In the genomic region with DNA sequence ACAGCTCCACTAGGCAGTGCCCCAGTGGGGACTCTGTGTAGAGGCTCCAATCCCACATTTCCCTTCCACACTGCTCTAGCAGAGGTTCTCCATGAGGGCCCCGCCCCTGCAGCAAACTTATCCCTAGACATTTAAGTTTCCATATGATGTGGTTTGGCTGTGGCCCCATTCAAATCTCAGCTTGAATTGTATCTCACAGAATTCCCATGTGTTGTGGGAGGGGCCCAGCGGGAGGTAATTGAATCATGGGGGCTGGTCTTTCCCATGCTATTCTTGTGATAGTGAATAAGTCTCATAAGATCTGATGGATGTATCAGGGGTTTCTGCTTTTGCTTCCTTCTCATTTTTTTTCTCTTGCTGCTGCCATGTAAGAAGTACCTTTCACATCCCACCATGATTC, we compare ENCODE assay signal across 7 cellular contexts.
DNase-seq lines count a peak whose midpoint lies in the region; TF ChIP-seq lines count a peak whose summit lies in the region.
"Not testable (repeated sequence)": the region's sequence is repeated elsewhere in the genome, so short reads cannot be mapped to it uniquely, and the experiment has no call there.

No MANE protein-coding gene starts in this region.

- H3K27ac ChIP-seq in A673 (ENCODE audit: low read depth, low read length, poor library complexity, severe bottlenecking); SJCRH30; SK-N-MC; brain microvascular endothelial cell: not testable (repeated sequence)

- not testable (repeated sequence) for TF ChIP-seq CTCF in A673 (conservative IDR thresholded peaks at IDR 0.05; ENCODE audit: low read depth, low read length); brain microvascular endothelial cell (IDR thresholded peaks at IDR 0.05; ENCODE audit: low read depth, low read length, missing control alignments); choroid plexus epithelial cell (conservative IDR thresholded peaks at IDR 0.05; ENCODE audit: low read depth, low read length)

- BruUV-seq in A673 (replicated peaks; lab: Mats Ljungman, UMichigan) = not testable (repeated sequence)

- not testable (repeated sequence) for H3K4me3 ChIP-seq in A673 (ENCODE audit: low read depth, low read length, poor library complexity, severe bottlenecking); MG63; SJCRH30; SK-N-MC; brain microvascular endothelial cell (ENCODE audit: low read depth, low read length); choroid plexus epithelial cell (ENCODE audit: low read depth, low read length)

- H3K27me3 ChIP-seq in A673 (replicated peaks; ENCODE audit: insufficient read depth, low read depth, low read length, poor library complexity); MG63; SJCRH30; brain microvascular endothelial cell (replicated peaks): not testable (repeated sequence)

- DNase-seq in A673 (ENCODE audit: low spot score) = peak; percentile 52
- peak; percentile 3 for DNase-seq in H4 (ENCODE audit: low spot score)
- DNase-seq in MG63 = peak; percentile 19
- peak; percentile 15 to 36 for DNase-seq in SJCRH30
- DNase-seq in SK-N-MC (ENCODE audit: low read depth, low spot score) = peak; percentile 32
- DNase-seq in brain microvascular endothelial cell = peak; percentile 64
- DNase-seq in choroid plexus epithelial cell (ENCODE audit: low read depth) = peak; percentile 20

- intact Hi-C loops in A673 (cut with micrococcal nuclease; ENCODE audit: unreplicated experiment) = not testable (repeated sequence)

- in situ Hi-C loops in brain microvascular endothelial cell (cut with HindIII; ENCODE audit: low pct_ligation_motif_present, low sequenced_read_pairs) = not testable (repeated sequence)

- not testable (repeated sequence) for H3K4me1 ChIP-seq in A673 (ENCODE audit: insufficient read depth, low read length, poor library complexity, severe bottlenecking); SJCRH30

- POLR2A ChIA-PET in A673 (lab: Charles Lee; ENCODE audit: low non-redundant PET) = not testable (repeated sequence)

- H3K9me3 ChIP-seq in A673 (ENCODE audit: low read depth, low read length, poor library complexity, severe bottlenecking); MG63; SJCRH30 (replicated peaks); SK-N-MC (ENCODE audit: low read depth, low read length): not testable (repeated sequence)

- not testable (repeated sequence) for H3K36me3 ChIP-seq in A673 (ENCODE audit: insufficient read depth, low read length, poor library complexity, severe bottlenecking); MG63; SJCRH30; SK-N-MC (ENCODE audit: insufficient read depth, low read length); brain microvascular endothelial cell (replicated peaks)

- CTCF ChIA-PET in A673 (lab: Charles Lee) = not testable (repeated sequence)

- H3K9ac ChIP-seq in SK-N-MC (ENCODE audit: insufficient read length) = not testable (repeated sequence)

Comparison
In these comparisons a context has a peak if more than half of its experiments do, and no peak if none do; other contexts are left out.
1. DNase-seq: peak in every context shown above with its lines; median percentile 64 in brain microvascular endothelial cell; 52 in A673; 32 in SK-N-MC; 26 in SJCRH30; 20 in choroid plexus epithelial cell; 19 in MG63; 3 in H4.